ENCODE assay signal across 8 cellular contexts in genomic region chr4:78552398-78553396, GRCh38. TPM values are rescaled to one million over a fixed set of nuclear protein-coding genes. Genes with fewer than 3 reads are reported as not detected.
A peak's percentile ranks its signal among the peaks of the same experiment; 100 is the strongest.
DNase-seq lines count a peak whose midpoint lies in the region; ATAC-seq, FAIRE-seq and TF ChIP-seq lines count a peak whose summit lies in the region.

No MANE protein-coding gene starts in this region.

- intact Hi-C loops in PC-3 (cut with micrococcal nuclease) = loop anchor here (1.0 kb wide), 2 partner anchors 17 to 23 kb away; no protein-coding TSS in a partner anchor
- intact Hi-C loops in esophagus squamous epithelium (cut with DNase I) = no loop called here
- intact Hi-C loops in pancreas (cut with DNase I) = no loop called here

- no peaks in the 10 kb centered on the region for H3F3A ChIP-seq in PC-3 (ENCODE audit: low read length, unreplicated experiment)

- FAIRE-seq in pancreas (lab: Jason Lieb, UNC) = no peak

- no peaks in the 10 kb centered on the region for H4K20me1 ChIP-seq in PC-3 (ENCODE audit: low read length)

- no peaks in the 10 kb centered on the region for H3K9me3 ChIP-seq in PC-3 (ENCODE audit: low read length)
- no peaks in the 10 kb centered on the region for H3K9me3 ChIP-seq in esophagus squamous epithelium
- no peaks in the 10 kb centered on the region for H3K9me3 ChIP-seq in pancreas

- H3K27me3 ChIP-seq in PC-3 (ENCODE audit: low read length) (no peaks in the 10 kb centered on the region), esophagus squamous epithelium (peaks cover 0 to 21% (median 0%) of the 10 kb centered on the region in 4 donors), pancreas (peaks cover 0 to 5% (median 3%) of the 10 kb centered on the region in 4 donors)

- DNase-seq in HEK293T (ENCODE audit: extremely low spot score) = peak; percentile 22
- DNase-seq in PC-3 = peak; percentile 92
- DNase-seq in esophagus squamous epithelium (lab: John Stamatoyannopoulos, UW) = no peak
- peak in 2 of 6 donors; percentile 23 to 36 for DNase-seq in pancreas
- DNase-seq in GM10266 (ENCODE audit: extremely low spot score) = no peak
- DNase-seq in T-helper 9 cell = no peak

- H3K27ac ChIP-seq in PC-3 (ENCODE audit: low read length) (peak overlapping the region; percentile 88), esophagus squamous epithelium (peak overlapping the region in 3 of 4 donors; percentile 74 to 85 (median 83)), pancreas (peak overlapping the region; percentile 72 to 95 (median 88))

- TSS peak; percentile 57 for BruUV-seq in PC-3 (replicated peaks; lab: Mats Ljungman, UMichigan)

- CTCF ChIA-PET in HEK293T (lab: Yijun Ruan, JAX) = interaction anchor here (0.7 kb wide), 1 partner anchor 12 kb away, joined by 3 read pairs; no protein-coding TSS in a partner anchor
- CTCF ChIA-PET in PC-3 (lab: Charles Lee) = no interaction called here

- H2AFZ ChIP-seq in PC-3 (ENCODE audit: low read length) = peak overlapping the region; percentile 76

- peaks cover 18% of the 10 kb centered on the region; the same call in 1 of the 2 replicates for H3K36me3 ChIP-seq in PC-3 (ENCODE audit: low read depth, low read length)
- peaks cover 0 to 5% (median 0%) of the 10 kb centered on the region in 3 donors for H3K36me3 ChIP-seq in esophagus squamous epithelium
- H3K36me3 ChIP-seq in pancreas = no peaks in the 10 kb centered on the region

- POLR2A ChIA-PET in HEK293T (lab: Yijun Ruan, JAX) = no interaction called here
- POLR2A ChIA-PET in PC-3 (lab: Charles Lee; ENCODE audit: unreplicated experiment) = interaction anchor here (0.6 kb wide), 1 partner anchor 25 kb away, joined by 4 read pairs; no protein-coding TSS in a partner anchor

- TF ChIP-seq CTCF in PC-3 (conservative IDR thresholded peaks at IDR 0.05; ENCODE audit: low read depth, low read length) = no peak
- no peak for TF ChIP-seq CTCF in esophagus squamous epithelium (IDR thresholded peaks at IDR 0.05)
- no peak for TF ChIP-seq CTCF in pancreas (IDR thresholded peaks at IDR 0.05)
- TF ChIP-seq CTCF in GM10266 (IDR thresholded peaks at IDR 0.05; ENCODE audit: control insufficient read depth, insufficient read depth, low read depth, missing control alignments) = no peak

- H3K4me2 ChIP-seq in PC-3 (ENCODE audit: low read length) = peak overlapping the region; percentile 87

- peak overlapping the region; percentile 77 for H3K9ac ChIP-seq in PC-3 (ENCODE audit: low read length)

- H3K4me3 ChIP-seq in PC-3 (ENCODE audit: low read length) (peak overlapping the region; percentile 83), esophagus squamous epithelium (peak overlapping the region; percentile 54 to 75 (median 60)), pancreas (peak overlapping the region in 2 of 4 donors; percentile 42 to 63)

- no peaks in the 10 kb centered on the region for H3K9me2 ChIP-seq in PC-3 (replicated peaks; ENCODE audit: low read length)

- peaks cover 52% of the 10 kb centered on the region for H3K79me2 ChIP-seq in PC-3 (ENCODE audit: low read length)

- 38 to 59% methylated on average over 12 to 13 of the region's 13 CpGs for WGBS in esophagus squamous epithelium, 2 donors
- WGBS in pancreas, 2 donors = 49 to 60% methylated on average over 13 of the region's 13 CpGs

- peaks cover 48% of the 10 kb centered on the region for H3K4me1 ChIP-seq in PC-3 (ENCODE audit: insufficient read depth, low read length)
- peaks cover 0 to 32% (median 6%) of the 10 kb centered on the region in 3 donors for H3K4me1 ChIP-seq in esophagus squamous epithelium
- H3K4me1 ChIP-seq in pancreas = no peaks in the 10 kb centered on the region

- ATAC-seq in PC-3 = peak; percentile 71
- peak; percentile 55 to 81 (median 72) for ATAC-seq in pancreas
- ATAC-seq in HG03045 (IDR thresholded peaks at IDR 0.05; ENCODE audit: unreplicated experiment) = no peak
- ATAC-seq in HG03139 (IDR thresholded peaks at IDR 0.05; ENCODE audit: unreplicated experiment) = no peak

- no peak for TF ChIP-seq POLR2A in esophagus squamous epithelium (IDR thresholded peaks at IDR 0.05)

TF ChIP-seq in HEK293T, 16 proteins besides CTCF, POLR2A, EP300 and RAD21:
- TF ChIP-seq NFRKB (IDR thresholded peaks at IDR 0.05) = no peak
- no peak for TF ChIP-seq FOXM1 (IDR thresholded peaks at IDR 0.05; ENCODE audit: borderline replicate concordance)
- no peak for TF ChIP-seq ARNT (IDR thresholded peaks at IDR 0.05)
- no peak for TF ChIP-seq PKNOX1 (IDR thresholded peaks at IDR 0.05)
- no peak for TF ChIP-seq SUZ12 (IDR thresholded peaks at IDR 0.05)
- TF ChIP-seq SP1 (IDR thresholded peaks at IDR 0.05) = no peak
- TF ChIP-seq FOXA1 (IDR thresholded peaks at IDR 0.05) = no peak
- TF ChIP-seq HDGF (IDR thresholded peaks at IDR 0.05; ENCODE audit: borderline replicate concordance) = no peak
- TF ChIP-seq ZNF384 (IDR thresholded peaks at IDR 0.05) = no peak
- no peak for TF ChIP-seq LEF1 (IDR thresholded peaks at IDR 0.05; ENCODE audit: borderline replicate concordance)
- TF ChIP-seq CTBP1 (IDR thresholded peaks at IDR 0.05; ENCODE audit: borderline replicate concordance) = no peak
- TF ChIP-seq TARDBP (IDR thresholded peaks at IDR 0.05) = no peak

RNA-seq across cellular contexts. Expression of gene ANXA3, which starts 1.1 kb away (rescaled TPM):
- 223 and 263 TPM in 2 replicates for total RNA-seq in PC-3 (2014; rRNA removed)
- total RNA-seq in esophagus squamous epithelium = 10 to 100 TPM; 45.7 to 84.9 (median 61.1) TPM
- total RNA-seq in pancreas = 10 to 100 TPM; 18.7 to 53.3 (median 22.0) TPM
- polyA plus RNA-seq in pancreas = 10 to 100 TPM; 52.2 to 64.8 TPM

Comparison
In these comparisons a context has a peak if more than half of its experiments do, and no peak if none do; other contexts are left out.
1. DNase-seq: peak in HEK293T (single experiment) and PC-3 (single experiment); none in esophagus squamous epithelium (single experiment), GM10266 (single experiment) and T-helper 9 cell (single experiment).
2. ATAC-seq: peak in PC-3 (single experiment) and pancreas (4 of 4); none in HG03045 (single experiment) and HG03139 (single experiment).
3. Peak in every context shown above with its lines, with median percentiles within 50 percentile points of each other: H3K27ac ChIP-seq.